Comparison of ENCODE assay signal across 10 cellular contexts in genomic region chr1:18938008-18938706, GRCh38. TPM values are rescaled to one million over a fixed set of nuclear protein-coding genes. Genes with fewer than 3 reads are reported as not detected.
DNase-seq lines count a peak whose midpoint lies in the region; ATAC-seq, FAIRE-seq and TF ChIP-seq lines count a peak whose summit lies in the region.
"Had no signal": no experiment of that assay in that cellular context is flagged by ENCODE, and none has a peak within 500 bp of the region (broad histone marks: within the 10 kb centered on the region; RNA-seq: fewer than 3 reads in every experiment).

No MANE protein-coding gene starts in this region.

- TF ChIP-seq RAD21 in HepG2 (CRISPR knock-in tag; IDR thresholded peaks at IDR 0.05), result no peak

- dilution Hi-C loops in mammary epithelial cell (cut with HindIII; ENCODE audit: low sequenced_read_pairs), result no loop called here

- in situ Hi-C loops in HepG2 (cut with HindIII; ENCODE audit: extremely low pct_ligation_motif_present, low pct_unique_long_range_greater_than_20kb) (no loop called here), mammary epithelial cell (cut with MboI; ENCODE audit: low sequenced_read_pairs in 2 of 2) (no loop called here)

- POLR2A ChIA-PET in HepG2 (lab: Yijun Ruan, JAX), result interaction anchor here (1.2 to 1.5 kb wide), 2 partner anchors 11 to 76 kb away, joined by 4 to 8 read pairs; no protein-coding TSS in a partner anchor

- ATAC-seq in HepG2 (peak; percentile 40), right lobe of liver (no peak), GM21723 (IDR thresholded peaks at IDR 0.05; ENCODE audit: unreplicated experiment) (no peak)

- H3K9me3 ChIP-seq in HepG2 (ENCODE audit: low read length), result no peaks in the 10 kb centered on the region
- H3K9me3 ChIP-seq in right lobe of liver, result no peaks in the 10 kb centered on the region
- no peaks in the 10 kb centered on the region for H3K9me3 ChIP-seq in mammary epithelial cell (replicated peaks; ENCODE audit: insufficient read depth, low read length)
- H3K9me3 ChIP-seq in testis, result no peaks in the 10 kb centered on the region

- H3K4me2 ChIP-seq in HepG2 (ENCODE audit: low read depth, low read length), result no peak overlapping the region
- H3K4me2 ChIP-seq in mammary epithelial cell (ENCODE audit: insufficient read depth, low read depth, low read length), result peak overlapping the region; percentile 37

- H4K20me1 ChIP-seq in HepG2 (ENCODE audit: insufficient read depth, low read length) (peaks cover 14% of the 10 kb centered on the region), mammary epithelial cell (ENCODE audit: insufficient read depth, low read length) (no peaks in the 10 kb centered on the region)

- DNase-seq in HepG2 (ENCODE audit: low spot score) (peak; percentile 36), right lobe of liver (no peak), mammary epithelial cell (peak; percentile 55), left kidney (ENCODE audit: low read depth, low spot score) (peak; percentile 62), testis (no peak), LoVo (ENCODE audit: low spot score) (no peak)
- no peak for DNase-seq in activated naive CD4-positive, alpha-beta T cell treated with Interleukin-2 at 50 U/mL for 16 hours
- DNase-seq: activated naive CD8-positive, alpha-beta T cell treated with anti-CD3 and anti-CD28 coated beads, Interleukin-2, amount 10 ng/mL, durations not matched to agents 7 days and 5 days; NCI-H1417 treated with DMSO at 0.1 percent for 48 hours had no signal

- H3K79me2 ChIP-seq in HepG2 (ENCODE audit: insufficient read depth, low read length), result peaks cover 34% of the 10 kb centered on the region
- H3K79me2 ChIP-seq in mammary epithelial cell (ENCODE audit: insufficient read depth, low read length), result peaks cover 99% of the 10 kb centered on the region

- H3K27me3 ChIP-seq in HepG2 (ENCODE audit: control insufficient read depth in 1 of 2, insufficient read depth in 2 of 2, low read length in 2 of 2) (no peaks in the 10 kb centered on the region), right lobe of liver (no peaks in the 10 kb centered on the region), mammary epithelial cell (ENCODE audit: insufficient read depth, low read length) (no peaks in the 10 kb centered on the region), testis (no peaks in the 10 kb centered on the region)

- FAIRE-seq in HepG2 (lab: Jason Lieb, UNC), result no peak

- H3K4me3 ChIP-seq in HepG2 (replicated peaks in 1 of 3; ENCODE audit: insufficient read depth in 1 of 3, low read depth in 2 of 3, low read length in 3 of 3), result no peak overlapping the region
- no peak overlapping the region for H3K4me3 ChIP-seq in right lobe of liver
- H3K4me3 ChIP-seq in mammary epithelial cell (replicated peaks in 1 of 3; ENCODE audit: insufficient read depth in 1 of 3, low read depth in 2 of 3, low read length in 3 of 3), result no peak overlapping the region
- H3K4me3 ChIP-seq in testis, result no peak overlapping the region

- CTCF ChIA-PET in HepG2 (lab: Yijun Ruan, JAX; ENCODE audit: low intra/inter-chr PET ratio, low total read pairs) (no interaction called here), mammary epithelial cell (lab: Charles Lee; ENCODE audit: low non-redundant PET) (no interaction called here)

- intact Hi-C loops in HepG2 (cut with micrococcal nuclease; ENCODE audit: unreplicated experiment) (no loop called here), right lobe of liver (cut with DNase I) (no loop called here), mammary epithelial cell (cut with micrococcal nuclease) (no loop called here), testis (cut with DNase I; ENCODE audit: low total_unique reads) (no loop called here)

- H2AFZ ChIP-seq in HepG2 (ENCODE audit: low read length), result no peak overlapping the region
- H2AFZ ChIP-seq in mammary epithelial cell (ENCODE audit: low read depth, low read length), result no peak overlapping the region

- no TSS peak for BruUV-seq in HepG2 (replicated peaks; lab: Mats Ljungman, UMichigan)
- no TSS peak for BruUV-seq in mammary epithelial cell (replicated peaks; lab: Mats Ljungman, UMichigan)

- WGBS in HepG2 (ENCODE audit: low lambda C conversion rate), result 84% methylated on average over 9 of the region's 14 CpGs
- WGBS in right lobe of liver (ENCODE audit: insufficient coverage, low coverage, low lambda C conversion rate, missing lambda C conversion rate), result no CpG with 5 or more reads among the region's 14 CpGs
- 91% methylated on average over 13 of the region's 14 CpGs for WGBS in mammary epithelial cell (ENCODE audit: low coverage, missing lambda C conversion rate)
- WGBS in testis, 2 donors, result 84 to 90% methylated on average over 13 to 14 of the region's 14 CpGs

- TF ChIP-seq POLR2A in HepG2 (IDR thresholded peaks at IDR 0.05; ENCODE audit: insufficient read depth in 1 of 2, low read depth in 2 of 2, low read length in 2 of 2), result no peak
- TF ChIP-seq POLR2A in right lobe of liver (IDR thresholded peaks at IDR 0.05), result no peak
- no peak for TF ChIP-seq POLR2A in testis (IDR thresholded peaks at IDR 0.05)

- H3K27ac ChIP-seq in HepG2 (ENCODE audit: extremely low read length, insufficient read depth, low read length) (peak overlapping the region; percentile 59), right lobe of liver (no peak overlapping the region), mammary epithelial cell (ENCODE audit: insufficient read depth, low read depth, low read length) (peak overlapping the region; percentile 96), testis (no peak overlapping the region)

- TF ChIP-seq CTCF in HepG2 (CRISPR knock-in tag; IDR thresholded peaks at IDR 0.05), result peak; percentile 32
- no peak for TF ChIP-seq CTCF in right lobe of liver (IDR thresholded peaks at IDR 0.05)
- TF ChIP-seq CTCF in mammary epithelial cell (conservative IDR thresholded peaks at IDR 0.05 in 1 of 2, IDR thresholded peaks at IDR 0.05 in 1 of 2; ENCODE audit: extremely low read depth in 1 of 2, insufficient read depth in 1 of 2, low read depth in 1 of 2, low read length in 2 of 2), result no peak
- TF ChIP-seq CTCF in testis (IDR thresholded peaks at IDR 0.05), result no peak

- H3K4me1 ChIP-seq in HepG2 (ENCODE audit: insufficient read depth, low read length), result peaks cover 70% of the 10 kb centered on the region
- peaks cover 0 to 23% (median 0%) of the 10 kb centered on the region in 4 donors for H3K4me1 ChIP-seq in right lobe of liver
- peaks cover 69% of the 10 kb centered on the region for H3K4me1 ChIP-seq in mammary epithelial cell (ENCODE audit: insufficient read depth, low read length)
- H3K4me1 ChIP-seq in testis, result no peaks in the 10 kb centered on the region

- H3K9ac ChIP-seq in HepG2 (ENCODE audit: insufficient read depth, low read depth, low read length) (no peak overlapping the region; the same call in 1 of the 2 replicates), mammary epithelial cell (ENCODE audit: insufficient read depth, low read length) (peak overlapping the region; percentile 80)

- TF ChIP-seq EP300 in HepG2 (IDR thresholded peaks at IDR 0.05; ENCODE audit: low read depth in 2 of 2, low read length in 2 of 2), result no peak
- TF ChIP-seq EP300 in HepG2 (CRISPR knock-in tag; IDR thresholded peaks at IDR 0.05; ENCODE audit: borderline replicate concordance), result no peak

- H3K36me3 ChIP-seq in HepG2 (replicated peaks in 1 of 2; ENCODE audit: control insufficient read depth in 1 of 2, insufficient read depth in 2 of 2, low read length in 2 of 2), result 0 out of 5 replicates have a peak, but pooled peaks cover 0 to under 1% of the 10 kb centered on the region in 2 experiments
- H3K36me3 ChIP-seq in right lobe of liver, result no peaks in the 10 kb centered on the region
- no peaks in the 10 kb centered on the region for H3K36me3 ChIP-seq in mammary epithelial cell (ENCODE audit: insufficient read depth, low read length)
- no peaks in the 10 kb centered on the region for H3K36me3 ChIP-seq in testis (ENCODE audit: low read depth, missing control alignments)

RNA-seq across cellular contexts. Expression of gene IFFO2, which starts 18.3 kb away (rescaled TPM):
- total RNA-seq in HepG2 (2016; rRNA removed; fragmentation: Illumina TruSeq; extraction: Trizol) (16.3 and 16.7 TPM in 2 replicates), right lobe of liver (10 to 100 TPM in 2 of 6 experiments, 1 to 10 TPM in 4; 2.9 to 12.7 (median 7.2) TPM), mammary epithelial cell (100 to 1,000 TPM in 1 of 2 donors, 10 to 100 TPM in 1; 94.8 to 304 TPM), testis (1 to 10 TPM; 5.6 to 8.5 TPM)
- 1.4 and 1.9 TPM in 2 replicates for total RNA-seq in HepG2 (2016; cell fraction: cytosol; rRNA removed; fragmentation: Illumina TruSeq; extraction: Trizol; ENCODE audit: low read depth)
- total RNA-seq in HepG2 (2016; cell fraction: insoluble cytoplasmic fraction; rRNA removed; fragmentation: Illumina TruSeq; extraction: Trizol), result 12.2 and 17.7 TPM in 2 replicates
- total RNA-seq in HepG2 (2016; cell fraction: membrane; rRNA removed; fragmentation: Illumina TruSeq; extraction: Trizol), result 3.8 and 4.9 TPM in 2 replicates
- 10.0 and 11.1 TPM in 2 replicates for total RNA-seq in HepG2 (2016; cell fraction: nucleus; rRNA removed; fragmentation: Illumina TruSeq; extraction: Trizol)
- polyA plus RNA-seq in HepG2 (2011; rRNA removed) (6.9 and 7.3 TPM in 2 replicates), mammary epithelial cell (66.9 TPM), testis (ENCODE audit: insufficient read depth, low read depth, low replicate concordance) (5.0 TPM)
- polyA plus RNA-seq in HepG2 (2011; cell fraction: cytosol; rRNA removed), result 8.4 and 12.3 TPM in 2 replicates
- polyA plus RNA-seq in HepG2 (2011; cell fraction: nucleus; rRNA removed), result 21.1 and 21.8 TPM in 2 replicates
- polyA plus RNA-seq in HepG2 (2012), result 5.7 and 8.6 TPM in 2 replicates
- 0.47 and 1.00 TPM in 2 replicates for polyA plus RNA-seq in HepG2 (2016; cell fraction: cytosol; fragmentation: Illumina TruSeq; extraction: Trizol; ENCODE audit: low read depth)
- 9.4 and 11.8 TPM in 2 replicates for polyA plus RNA-seq in HepG2 (2016; cell fraction: insoluble cytoplasmic fraction; fragmentation: Illumina TruSeq; extraction: Trizol; ENCODE audit: low read depth)
- polyA plus RNA-seq in HepG2 (2016; cell fraction: membrane; fragmentation: Illumina TruSeq; extraction: Trizol; ENCODE audit: low read depth), result 1.5 and 1.6 TPM in 2 replicates
- polyA plus RNA-seq in HepG2 (2016; cell fraction: nucleus; fragmentation: Illumina TruSeq; extraction: Trizol; ENCODE audit: insufficient read depth, low read depth), result 13.9 and 14.1 TPM in 2 replicates
- polyA minus RNA-seq in HepG2 (2011; rRNA and poly(A)+ RNA removed; ENCODE audit: low replicate concordance), result 2.4 and 21.3 TPM in 2 replicates
- polyA minus RNA-seq in HepG2 (2011; cell fraction: cytosol; rRNA and poly(A)+ RNA removed), result 10.2 and 10.5 TPM in 2 replicates
- 4.0 and 6.3 TPM in 2 replicates for polyA minus RNA-seq in HepG2 (2011; cell fraction: nucleus; rRNA and poly(A)+ RNA removed)
- 116 TPM for polyA minus RNA-seq in mammary epithelial cell

RNA-seq across cellular contexts. Expression of gene ALDH4A1, which starts 35.8 kb away (rescaled TPM):
- total RNA-seq in HepG2 (2016; rRNA removed; fragmentation: Illumina TruSeq; extraction: Trizol) (58.5 and 76.4 TPM in 2 replicates), right lobe of liver (100 to 1,000 TPM; 218 to 364 (median 265) TPM), mammary epithelial cell (10 to 100 TPM; 24.0 to 41.4 TPM), testis (10 to 100 TPM in 1 of 2 donors, 1 to 10 TPM in 1; 9.6 to 10.6 TPM)
- 7.2 and 7.7 TPM in 2 replicates for total RNA-seq in HepG2 (2016; cell fraction: cytosol; rRNA removed; fragmentation: Illumina TruSeq; extraction: Trizol; ENCODE audit: low read depth)
- 53.0 and 79.3 TPM in 2 replicates for total RNA-seq in HepG2 (2016; cell fraction: insoluble cytoplasmic fraction; rRNA removed; fragmentation: Illumina TruSeq; extraction: Trizol)
- total RNA-seq in HepG2 (2016; cell fraction: membrane; rRNA removed; fragmentation: Illumina TruSeq; extraction: Trizol), result 22.0 and 22.8 TPM in 2 replicates
- 52.1 and 60.8 TPM in 2 replicates for total RNA-seq in HepG2 (2016; cell fraction: nucleus; rRNA removed; fragmentation: Illumina TruSeq; extraction: Trizol)
- polyA plus RNA-seq in HepG2 (2011; rRNA removed) (229 and 240 TPM in 2 replicates), mammary epithelial cell (35.3 TPM), testis (ENCODE audit: insufficient read depth, low read depth, low replicate concordance) (8.2 TPM)
- 210 and 362 TPM in 2 replicates for polyA plus RNA-seq in HepG2 (2011; cell fraction: cytosol; rRNA removed)
- 328 and 432 TPM in 2 replicates for polyA plus RNA-seq in HepG2 (2011; cell fraction: nucleus; rRNA removed)
- polyA plus RNA-seq in HepG2 (2012), result 87.2 and 88.3 TPM in 2 replicates
- polyA plus RNA-seq in HepG2 (2016; cell fraction: cytosol; fragmentation: Illumina TruSeq; extraction: Trizol; ENCODE audit: low read depth), result 7.1 and 8.1 TPM in 2 replicates
- polyA plus RNA-seq in HepG2 (2016; cell fraction: insoluble cytoplasmic fraction; fragmentation: Illumina TruSeq; extraction: Trizol; ENCODE audit: low read depth), result 53.0 and 59.0 TPM in 2 replicates
- 16.0 and 17.1 TPM in 2 replicates for polyA plus RNA-seq in HepG2 (2016; cell fraction: membrane; fragmentation: Illumina TruSeq; extraction: Trizol; ENCODE audit: low read depth)
- 91.4 and 94.6 TPM in 2 replicates for polyA plus RNA-seq in HepG2 (2016; cell fraction: nucleus; fragmentation: Illumina TruSeq; extraction: Trizol; ENCODE audit: insufficient read depth, low read depth)
- 12.3 and 373 TPM in 2 replicates for polyA minus RNA-seq in HepG2 (2011; rRNA and poly(A)+ RNA removed; ENCODE audit: low replicate concordance)
- 140 and 148 TPM in 2 replicates for polyA minus RNA-seq in HepG2 (2011; cell fraction: cytosol; rRNA and poly(A)+ RNA removed)
- polyA minus RNA-seq in HepG2 (2011; cell fraction: nucleus; rRNA and poly(A)+ RNA removed), result 129 and 138 TPM in 2 replicates
- polyA minus RNA-seq in mammary epithelial cell, result 24.8 TPM

Comparison
In these comparisons a context has a peak if more than half of its experiments do, and no peak if none do; other contexts are left out.
1. DNase-seq: peak in HepG2 (single experiment), mammary epithelial cell (single experiment) and left kidney (single experiment); none in right lobe of liver (0 of 3), testis (single experiment), LoVo (single experiment) and activated naive CD4-positive, alpha-beta T cell treated with Interleukin-2 at 50 U/mL for 16 hours (single experiment).
2. H3K27ac ChIP-seq: peak in HepG2 (single experiment) and mammary epithelial cell (single experiment); none in right lobe of liver (0 of 3) and testis (0 of 2).
3. RNA of gene IFFO2, which starts 18.3 kb away (total RNA-seq): 94.8 to 304 TPM in mammary epithelial cell; 1.4 to 17.7 TPM in HepG2, 2.9 to 12.7 TPM in right lobe of liver and 5.6 to 8.5 TPM in testis; every median in the first group is over 4 times any median in the second.